ENCODE assay signal across 9 cellular contexts in the genomic region with DNA sequence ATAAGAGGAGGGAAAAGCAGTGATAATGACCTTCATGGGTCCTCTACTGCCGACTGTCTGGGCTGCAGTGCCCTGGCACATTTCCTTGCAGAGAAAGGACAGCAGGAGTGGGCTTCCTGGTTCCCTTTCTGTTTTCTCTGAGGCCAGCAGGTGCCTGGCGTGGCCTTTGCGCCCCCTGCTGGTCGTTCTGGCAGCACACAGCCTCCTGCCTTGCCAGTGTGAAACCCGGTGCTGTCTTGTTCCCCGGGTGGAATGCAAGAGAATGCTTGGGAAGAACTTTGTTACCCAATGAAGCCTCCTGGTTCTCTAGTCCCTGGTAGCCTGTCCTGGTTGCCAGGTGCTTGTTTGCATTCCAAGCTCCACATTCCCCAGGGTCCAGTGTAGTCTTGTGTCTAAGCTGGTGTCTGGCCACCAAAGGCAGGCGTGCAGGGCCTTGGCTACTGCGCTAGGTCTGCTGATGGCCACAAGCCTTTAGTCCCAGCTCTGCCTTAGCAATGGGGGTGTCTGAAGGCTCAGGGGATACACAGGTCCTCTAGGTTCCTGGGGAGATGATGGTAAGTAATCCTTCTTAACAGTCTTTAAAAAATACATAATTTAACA.
DNase-seq lines count a peak whose midpoint lies in the region; ATAC-seq, FAIRE-seq and TF ChIP-seq lines count a peak whose summit lies in the region.
"Had no signal": no experiment of that assay in that cellular context is flagged by ENCODE, and none has a peak within 500 bp of the region (broad histone marks: within the 10 kb centered on the region; RNA-seq: fewer than 3 reads in every experiment).

No MANE protein-coding gene starts in this region.

- ATAC-seq in HG02571 (IDR thresholded peaks at IDR 0.05; ENCODE audit: unreplicated experiment) (peak; percentile 81), HepG2 (peak; percentile 98), GM21825 (IDR thresholded peaks at IDR 0.05; ENCODE audit: unreplicated experiment) (no peak)

- H3K27me3 ChIP-seq in HepG2 (ENCODE audit: control insufficient read depth in 1 of 2, insufficient read depth in 2 of 2, low read length in 2 of 2): no peaks in the 10 kb centered on the region

- POLR2A ChIA-PET in HepG2 (lab: Yijun Ruan, JAX): no interaction called here

- intact Hi-C loops in HepG2 (cut with micrococcal nuclease; ENCODE audit: unreplicated experiment): no loop called here

- H3K9me3 ChIP-seq in HepG2 (ENCODE audit: low read length): peaks cover 9% of the 10 kb centered on the region; the same call in 1 of the 2 replicates

- H3K4me3 ChIP-seq in GM12865 (ENCODE audit: low read depth, low read length) (no peak overlapping the region), HepG2 (replicated peaks in 1 of 3; ENCODE audit: insufficient read depth in 1 of 3, low read depth in 2 of 3, low read length in 3 of 3) (no peak overlapping the region)

- peak; percentile 47 for TF ChIP-seq RAD21 in HepG2 (CRISPR knock-in tag; IDR thresholded peaks at IDR 0.05)

- H4K20me1 ChIP-seq in HepG2 (ENCODE audit: insufficient read depth, low read length): no peaks in the 10 kb centered on the region

- H3K4me2 ChIP-seq in HepG2 (ENCODE audit: low read depth, low read length): peak overlapping the region; percentile 35; the same call in 1 of the 2 replicates

- no peak overlapping the region for H3K27ac ChIP-seq in HepG2 (ENCODE audit: extremely low read length, insufficient read depth, low read length)

- no peak for TF ChIP-seq POLR2A in HepG2 (IDR thresholded peaks at IDR 0.05; ENCODE audit: insufficient read depth in 1 of 2, low read depth in 2 of 2, low read length in 2 of 2)

- BruUV-seq in HepG2 (replicated peaks; lab: Mats Ljungman, UMichigan): no TSS peak

- in situ Hi-C loops in HepG2 (cut with HindIII; ENCODE audit: extremely low pct_ligation_motif_present, low pct_unique_long_range_greater_than_20kb): loop anchor here (10.0 kb wide), 1 partner anchor 1340 kb away; no protein-coding TSS in a partner anchor

- CTCF ChIA-PET in HepG2 (lab: Yijun Ruan, JAX; ENCODE audit: low intra/inter-chr PET ratio, low total read pairs): interaction anchor here (0.8 to 0.9 kb wide), 2 partner anchors 90 to 805 kb away, joined by 3 read pairs; no protein-coding TSS in a partner anchor

- no peaks in the 10 kb centered on the region for H3K36me3 ChIP-seq in HepG2 (replicated peaks in 1 of 2; ENCODE audit: control insufficient read depth in 1 of 2, insufficient read depth in 2 of 2, low read length in 2 of 2)

- H3K4me1 ChIP-seq in HepG2 (ENCODE audit: insufficient read depth, low read length): no peaks in the 10 kb centered on the region

- H3K9ac ChIP-seq in HepG2 (ENCODE audit: insufficient read depth, low read depth, low read length): no peak overlapping the region

- no peak for TF ChIP-seq EP300 in HepG2 (IDR thresholded peaks at IDR 0.05; ENCODE audit: low read depth in 2 of 2, low read length in 2 of 2)
- no peak for TF ChIP-seq EP300 in HepG2 (CRISPR knock-in tag; IDR thresholded peaks at IDR 0.05; ENCODE audit: borderline replicate concordance)

- TF ChIP-seq CTCF in GM12865 (IDR thresholded peaks at IDR 0.05; ENCODE audit: insufficient read depth, low read depth, low read length, missing control alignments): peak; percentile 98
- TF ChIP-seq CTCF in HepG2 (CRISPR knock-in tag; IDR thresholded peaks at IDR 0.05): peak; percentile 83

- no peak for FAIRE-seq in HepG2 (lab: Jason Lieb, UNC)
- FAIRE-seq: endothelial cell of umbilical vein had no signal

- H3K79me2 ChIP-seq in HepG2 (ENCODE audit: insufficient read depth, low read length): no peaks in the 10 kb centered on the region

- WGBS in HepG2 (ENCODE audit: low lambda C conversion rate): 19% methylated on average over 4 of the region's 8 CpGs

- no peak overlapping the region for H2AFZ ChIP-seq in HepG2 (ENCODE audit: low read length)

- peak; percentile 83 for DNase-seq in GM12865 (ENCODE audit: low read depth)
- peak; percentile 61 for DNase-seq in NCI-H2029 treated with DMSO at 0.1 percent for 48 hours (lab: John Stamatoyannopoulos, UW)
- DNase-seq in activated CD4-positive, CD25-positive, alpha-beta regulatory T cell treated with anti-CD3 and anti-CD28 coated beads, Interleukin-2, amount 50 U/mL, for 16 hours (ENCODE audit: low read depth, low spot score): peak; percentile 6
- DNase-seq in central memory CD4-positive, alpha-beta T cell: peak; percentile 46
- DNase-seq in HepG2 (ENCODE audit: low spot score): peak; percentile 15
- peak; percentile 22 for DNase-seq in stimulated activated CD8-positive, alpha-beta memory T cell treated with anti-CD3 and anti-CD28 coated beads, Interleukin-12 subunit alpha, Interleukin-12 subunit beta, amount 100 ng/mL, for 1 hour (ENCODE audit: low read depth)

TF ChIP-seq in HepG2, 621 proteins besides CTCF, POLR2A, EP300 and RAD21:
- TF ChIP-seq BRCA1 (CRISPR knock-in tag; IDR thresholded peaks at IDR 0.05) (no peak), ZNF251 (CRISPR knock-in tag; IDR thresholded peaks at IDR 0.05) (no peak), ZNF75D (CRISPR knock-in tag; IDR thresholded peaks at IDR 0.05; ENCODE audit: borderline replicate concordance) (no peak), KMT2B (CRISPR knock-in tag; IDR thresholded peaks at IDR 0.05) (no peak), SMC3 (IDR thresholded peaks at IDR 0.05; ENCODE audit: low read length) (peak; percentile 59), XRCC5 (optimal IDR thresholded peaks at IDR 0.05; ENCODE audit: low read length) (peak; percentile 52), MED13 (CRISPR knock-in tag; IDR thresholded peaks at IDR 0.05) (no peak), RFX1 (IDR thresholded peaks at IDR 0.05) (no peak), TOPORS (CRISPR knock-in tag; IDR thresholded peaks at IDR 0.05) (no peak), ZSCAN22 (CRISPR knock-in tag; IDR thresholded peaks at IDR 0.05) (no peak), MTA1 (CRISPR knock-in tag; IDR thresholded peaks at IDR 0.05; ENCODE audit: borderline replicate concordance) (no peak), ZNF256 (CRISPR knock-in tag; conservative IDR thresholded peaks at IDR 0.05) (no peak), ZNF232 (CRISPR knock-in tag; IDR thresholded peaks at IDR 0.05; ENCODE audit: borderline replicate concordance) (no peak), ZNF800 (CRISPR knock-in tag; IDR thresholded peaks at IDR 0.05) (no peak), TSC22D2 (CRISPR knock-in tag; IDR thresholded peaks at IDR 0.05; ENCODE audit: borderline replicate concordance) (no peak), STAG1 (CRISPR knock-in tag; IDR thresholded peaks at IDR 0.05) (peak; percentile 79), TRIM24 (CRISPR knock-in tag; IDR thresholded peaks at IDR 0.05) (no peak), ELF1 (CRISPR knock-in tag; IDR thresholded peaks at IDR 0.05) (peak; percentile 45), ZNF768 (CRISPR knock-in tag; IDR thresholded peaks at IDR 0.05) (peak; percentile 20; the same call in 1 of the 2 replicates), IRF2 (CRISPR knock-in tag; IDR thresholded peaks at IDR 0.05) (no peak)
- TF ChIP-seq, protein P1, sequence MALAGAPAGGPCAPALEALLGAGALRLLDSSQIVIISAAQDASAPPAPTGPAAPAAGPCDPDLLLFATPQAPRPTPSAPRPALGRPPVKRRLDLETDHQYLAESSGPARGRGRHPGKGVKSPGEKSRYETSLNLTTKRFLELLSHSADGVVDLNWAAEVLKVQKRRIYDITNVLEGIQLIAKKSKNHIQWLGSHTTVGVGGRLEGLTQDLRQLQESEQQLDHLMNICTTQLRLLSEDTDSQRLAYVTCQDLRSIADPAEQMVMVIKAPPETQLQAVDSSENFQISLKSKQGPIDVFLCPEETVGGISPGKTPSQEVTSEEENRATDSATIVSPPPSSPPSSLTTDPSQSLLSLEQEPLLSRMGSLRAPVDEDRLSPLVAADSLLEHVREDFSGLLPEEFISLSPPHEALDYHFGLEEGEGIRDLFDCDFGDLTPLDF (CRISPR knock-in tag; IDR thresholded peaks at IDR 0.05): no peak
- TF ChIP-seq, protein P2, sequence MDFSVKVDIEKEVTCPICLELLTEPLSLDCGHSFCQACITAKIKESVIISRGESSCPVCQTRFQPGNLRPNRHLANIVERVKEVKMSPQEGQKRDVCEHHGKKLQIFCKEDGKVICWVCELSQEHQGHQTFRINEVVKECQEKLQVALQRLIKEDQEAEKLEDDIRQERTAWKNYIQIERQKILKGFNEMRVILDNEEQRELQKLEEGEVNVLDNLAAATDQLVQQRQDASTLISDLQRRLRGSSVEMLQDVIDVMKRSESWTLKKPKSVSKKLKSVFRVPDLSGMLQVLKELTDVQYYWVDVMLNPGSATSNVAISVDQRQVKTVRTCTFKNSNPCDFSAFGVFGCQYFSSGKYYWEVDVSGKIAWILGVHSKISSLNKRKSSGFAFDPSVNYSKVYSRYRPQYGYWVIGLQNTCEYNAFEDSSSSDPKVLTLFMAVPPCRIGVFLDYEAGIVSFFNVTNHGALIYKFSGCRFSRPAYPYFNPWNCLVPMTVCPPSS (IDR thresholded peaks at IDR 0.05): no peak

Comparison
In these comparisons a context has a peak if more than half of its experiments do, and no peak if none do; other contexts are left out.
1. DNase-seq: peak in every context shown above with its lines; median percentile 83 in GM12865; 61 in NCI-H2029 treated with DMSO at 0.1 percent for 48 hours; 46 in central memory CD4-positive, alpha-beta T cell; 22 in stimulated activated CD8-positive, alpha-beta memory T cell treated with anti-CD3 and anti-CD28 coated beads, Interleukin-12 subunit alpha, Interleukin-12 subunit beta, amount 100 ng/mL, for 1 hour; 15 in HepG2; 6 in activated CD4-positive, CD25-positive, alpha-beta regulatory T cell treated with anti-CD3 and anti-CD28 coated beads, Interleukin-2, amount 50 U/mL, for 16 hours.